Comparison of ENCODE assay signal across 11 cellular contexts in the genomic region with DNA sequence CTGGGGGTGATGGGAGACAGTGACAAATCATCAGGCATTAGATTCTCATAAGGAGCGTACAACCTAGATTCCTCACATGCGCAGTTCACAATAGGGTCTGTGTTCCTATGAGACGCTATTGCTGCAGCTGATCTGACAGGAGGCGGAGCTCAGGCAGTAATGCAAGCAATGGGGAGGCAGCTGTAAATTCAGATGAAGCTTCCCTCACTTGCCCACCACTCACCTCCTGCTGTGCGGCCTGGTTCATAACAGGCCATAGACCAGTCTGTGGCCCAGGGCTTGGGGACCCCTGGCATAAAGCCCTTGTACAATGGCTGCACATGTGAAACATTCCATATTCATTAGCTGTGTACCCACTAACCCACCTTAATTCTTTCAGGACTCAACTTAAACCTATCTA. TPM values are rescaled to one million over a fixed set of nuclear protein-coding genes. Genes with fewer than 3 reads are reported as not detected.
A peak's percentile ranks its signal among the peaks of the same experiment; 100 is the strongest.
DNase-seq lines count a peak whose midpoint lies in the region; ATAC-seq and TF ChIP-seq lines count a peak whose summit lies in the region.
"Had no signal": no experiment of that assay in that cellular context is flagged by ENCODE, and none has a peak within 500 bp of the region (broad histone marks: within the 10 kb centered on the region; RNA-seq: fewer than 3 reads in every experiment).

No MANE protein-coding gene starts in this region.

- H3K9ac ChIP-seq in mesendoderm (ENCODE audit: low read length): no peak overlapping the region

- TF ChIP-seq POLR2A in sigmoid colon (IDR thresholded peaks at IDR 0.05): no peak

- no peaks in the 10 kb centered on the region for H3K27me3 Mint-ChIP-seq in T-helper 17 cell

- no peak overlapping the region for H3K4me3 Mint-ChIP-seq in T-helper 17 cell

- H3K36me3 Mint-ChIP-seq in T-helper 17 cell (ENCODE audit: low read depth): peaks cover 2% of the 10 kb centered on the region

- H3K79me2 ChIP-seq in mesendoderm (ENCODE audit: control insufficient read depth, insufficient read depth, low read length): no peaks in the 10 kb centered on the region

- H3K4me1 Mint-ChIP-seq in T-helper 17 cell: peaks cover 10% of the 10 kb centered on the region

- H3K27ac Mint-ChIP-seq in T-helper 17 cell: peak overlapping the region; percentile 96

- no peak overlapping the region for H3K23ac ChIP-seq in mesendoderm (ENCODE audit: low read length)

- peak; percentile 33 for DNase-seq in activated CD8-positive, alpha-beta memory T cell treated with anti-CD3 and anti-CD28 coated beads for 24 hours
- no peak for DNase-seq in activated CD8-positive, alpha-beta memory T cell treated with anti-CD3 and anti-CD28 coated beads, Interleukin-2, amount 50 U/mL, for 4 hours
- DNase-seq in T-helper 17 cell (no peak), head of caudate nucleus (peak; percentile 17 to 89 (median 71)), sigmoid colon (peak; percentile 26), mesendoderm (no peak), T-helper 9 cell (no peak)

- H3K79me1 ChIP-seq in mesendoderm (ENCODE audit: low read length): no peaks in the 10 kb centered on the region

- WGBS in sigmoid colon, 2 donors: 79 to 88% methylated on average over 5 of the region's 5 CpGs
- WGBS in mesendoderm (ENCODE audit: extremely low coverage, insufficient coverage, low lambda C conversion rate): no CpG with 5 or more reads among the region's 5 CpGs

- ATAC-seq in T-helper 17 cell: no peak
- ATAC-seq in HG03280 (IDR thresholded peaks at IDR 0.05; ENCODE audit: unreplicated experiment): no peak
- ATAC-seq: esophagus mucosa had no signal

- H3K27ac ChIP-seq in sigmoid colon (no peak overlapping the region), mesendoderm (ENCODE audit: low read depth, low read length) (no peak overlapping the region)
- H3K27ac ChIP-seq: thoracic aorta had no signal

- no peak overlapping the region for H3K18ac ChIP-seq in mesendoderm (ENCODE audit: low read length)

- TF ChIP-seq EP300 in sigmoid colon (IDR thresholded peaks at IDR 0.05): no peak

- intact Hi-C loops in head of caudate nucleus (cut with DNase I): loop anchor here (5.0 kb wide), 1 partner anchor 90 kb away; no protein-coding TSS in a partner anchor
- intact Hi-C loops in sigmoid colon (cut with DNase I): no loop called here

- H2BK120ac ChIP-seq in mesendoderm (ENCODE audit: low read depth, low read length): no peak overlapping the region

- no peak overlapping the region for H4K8ac ChIP-seq in mesendoderm (ENCODE audit: low read depth, low read length)

- H3K4ac ChIP-seq in mesendoderm (ENCODE audit: low read depth, low read length): no peak overlapping the region

- no peak overlapping the region for H4K5ac ChIP-seq in mesendoderm (ENCODE audit: low read length)

- H3K4me3 ChIP-seq in sigmoid colon (no peak overlapping the region), mesendoderm (ENCODE audit: low read length) (no peak overlapping the region)
- H3K4me3 ChIP-seq: thoracic aorta had no signal

- H2BK5ac ChIP-seq in mesendoderm (ENCODE audit: low read length): no peak overlapping the region

- H3K27me3 ChIP-seq in sigmoid colon (no peaks in the 10 kb centered on the region), mesendoderm (ENCODE audit: insufficient read depth, low read length, poor library complexity) (no peaks in the 10 kb centered on the region)

- H3K4me2 ChIP-seq in mesendoderm (ENCODE audit: low read length): no peak overlapping the region

- no peaks in the 10 kb centered on the region for H3K9me3 ChIP-seq in T-helper 17 cell (ENCODE audit: control insufficient read depth, low read length, poor library complexity, severe bottlenecking)
- no peaks in the 10 kb centered on the region for H3K9me3 ChIP-seq in sigmoid colon
- H3K9me3 ChIP-seq: thoracic aorta had no signal

- no peak for TF ChIP-seq CTCF in sigmoid colon (IDR thresholded peaks at IDR 0.05)

- H2BK15ac ChIP-seq in mesendoderm (replicated peaks; ENCODE audit: low read depth): no peak overlapping the region

- H3K56ac ChIP-seq in mesendoderm (ENCODE audit: low read length): no peak overlapping the region

- H3K4me1 ChIP-seq in sigmoid colon (peaks cover 0 to 9% (median 2%) of the 10 kb centered on the region in 4 donors), mesendoderm (ENCODE audit: control insufficient read depth, low read depth, low read length) (no peaks in the 10 kb centered on the region)

- H3K36me3 ChIP-seq in sigmoid colon (no peaks in the 10 kb centered on the region), mesendoderm (ENCODE audit: control insufficient read depth, insufficient read depth, low read length) (no peaks in the 10 kb centered on the region)
- H3K36me3 ChIP-seq: thoracic aorta had no signal

- H2AK5ac ChIP-seq in mesendoderm (ENCODE audit: low read length): no peak overlapping the region

RNA-seq across cellular contexts. Expression of a gene that starts 18.0 kb away (rescaled TPM):
- total RNA-seq in T-helper 17 cell (under 1 TPM; 0.35 to 0.55 TPM), sigmoid colon (under 1 TPM in 3 of 4 donors, not detected in 1; 0.14 to 0.36 (median 0.16) TPM)
- polyA plus RNA-seq in sigmoid colon: under 1 TPM in 2 of 3 donors, not detected in 1; 0.23 to 0.28 TPM
- polyA plus RNA-seq in mesendoderm (2013, experiment 1 of 2): 0.15 TPM
- 0.20 TPM for polyA plus RNA-seq in mesendoderm (2013, experiment 2 of 2)
- polyA plus RNA-seq: AG04450 had no signal

RNA-seq across cellular contexts. Expression of a gene that starts 47.9 kb away (rescaled TPM):
- total RNA-seq in T-helper 17 cell: 100 to 1,000 TPM; 385 to 428 TPM
- total RNA-seq in sigmoid colon: 100 to 1,000 TPM; 100 to 227 (median 126) TPM
- 100 to 1,000 TPM in 2 of 3 donors, 10 to 100 TPM in 1; 82.1 to 273 (median 112) TPM for polyA plus RNA-seq in sigmoid colon
- 1,036 TPM for polyA plus RNA-seq in mesendoderm (2013, experiment 1 of 2)
- polyA plus RNA-seq in mesendoderm (2013, experiment 2 of 2): 1,059 TPM

Comparison
In these comparisons a context has a peak if more than half of its experiments do, and no peak if none do; other contexts are left out.
1. DNase-seq: peak in activated CD8-positive, alpha-beta memory T cell treated with anti-CD3 and anti-CD28 coated beads for 24 hours (single experiment), head of caudate nucleus (42 of 42) and sigmoid colon (single experiment); none in activated CD8-positive, alpha-beta memory T cell treated with anti-CD3 and anti-CD28 coated beads, Interleukin-2, amount 50 U/mL, for 4 hours (single experiment), T-helper 17 cell (0 of 3), mesendoderm (single experiment) and T-helper 9 cell (single experiment).